In the genomic region with DNA sequence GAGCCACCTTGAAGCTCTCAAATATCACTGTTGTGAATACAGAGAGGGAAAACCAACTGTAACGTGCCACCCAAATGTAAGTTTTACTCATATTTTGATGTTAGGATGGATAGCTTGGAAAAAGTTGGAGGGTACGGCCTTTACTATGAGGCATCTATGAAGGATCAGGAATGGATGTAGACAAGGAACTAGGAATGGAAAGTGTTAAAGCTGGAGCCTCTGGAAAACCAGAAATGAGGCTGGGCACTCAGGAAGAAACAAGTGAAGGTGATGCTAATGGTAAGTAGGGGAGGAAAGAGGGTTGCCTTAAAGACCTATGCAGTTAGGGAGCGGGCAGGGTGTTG, we compare ENCODE assay signal across 21 cellular contexts. TPM values are rescaled to one million over a fixed set of nuclear protein-coding genes. Genes with fewer than 3 reads are reported as not detected.
DNase-seq lines count a peak whose midpoint lies in the region; ATAC-seq and TF ChIP-seq lines count a peak whose summit lies in the region.
"Had no signal": no experiment of that assay in that cellular context is flagged by ENCODE, and none has a peak within 500 bp of the region (broad histone marks: within the 10 kb centered on the region; RNA-seq: fewer than 3 reads in every experiment).

No MANE protein-coding gene starts in this region.

- no peak for ATAC-seq in activated T-cell treated with anti-CD3 and anti-CD28 coated beads, Interleukin-2, amount 50 U/mL, for 72 hours (replicated peaks in 1 of 2)
- no peak for ATAC-seq in activated T-cell treated with anti-CD3 and anti-CD28 coated beads, Interleukin-2, amount 50 U/mL, for 4 hours
- ATAC-seq: GM12878 had no signal

- no peaks in the 10 kb centered on the region for H3K36me3 ChIP-seq in CD8-positive, alpha-beta memory T cell (ENCODE audit: insufficient read depth, low read length)
- H3K36me3 ChIP-seq in left ventricle myocardium inferior: no peaks in the 10 kb centered on the region
- H3K36me3 ChIP-seq: BE2C, BLaER1 had no signal

- peak overlapping the region; percentile 4 to 21 for H3K4me3 Mint-ChIP-seq in activated T-cell treated with anti-CD3 and anti-CD28 coated beads, Interleukin-2, amount 50 U/mL, for 72 hours
- H3K4me3 Mint-ChIP-seq in activated T-cell treated with anti-CD3 and anti-CD28 coated beads, Interleukin-2, amount 50 U/mL, for 4 hours: no peak overlapping the region
- no peak overlapping the region for H3K4me3 Mint-ChIP-seq in CD8-positive, alpha-beta memory T cell
- H3K4me3 Mint-ChIP-seq in activated T-helper 2 cell treated with anti-CD3 and anti-CD28 coated beads, Interferon-gamma antibody, Interleukin-2, Interleukin-4, amounts not matched to agents 10 μg/mL and 5 μg/mL and 100 μg/mL, durations not matched to agents 14 hours and 24 hours and 36 hours (ENCODE audit: low read depth): no peak overlapping the region
- H3K4me3 Mint-ChIP-seq: CD14-positive monocyte; CD4-positive, alpha-beta memory T cell; CD4-positive, CD25-positive, alpha-beta regulatory T cell had no signal

- POLR2A ChIA-PET in CD8-positive, alpha-beta memory T cell (lab: Charles Lee): no interaction called here

- H3K4me3 ChIP-seq in CD8-positive, alpha-beta memory T cell (ENCODE audit: low read length): no peak overlapping the region
- H3K4me3 ChIP-seq in left ventricle myocardium inferior: no peak overlapping the region
- H3K4me3 ChIP-seq: BLaER1, GM12878 had no signal

- peaks cover 13% of the 10 kb centered on the region for H3K4me1 Mint-ChIP-seq in activated T-cell treated with anti-CD3 and anti-CD28 coated beads, Interleukin-2, amount 50 U/mL, for 72 hours (ENCODE audit: low read depth)
- no peaks in the 10 kb centered on the region for H3K4me1 Mint-ChIP-seq in activated T-cell treated with anti-CD3 and anti-CD28 coated beads, Interleukin-2, amount 50 U/mL, for 4 hours (ENCODE audit: low read depth)
- no peaks in the 10 kb centered on the region for H3K4me1 Mint-ChIP-seq in CD8-positive, alpha-beta memory T cell
- H3K4me1 Mint-ChIP-seq in activated T-helper 2 cell treated with anti-CD3 and anti-CD28 coated beads, Interferon-gamma antibody, Interleukin-2, Interleukin-4, amounts not matched to agents 10 μg/mL and 5 μg/mL and 100 μg/mL, durations not matched to agents 14 hours and 24 hours and 36 hours (ENCODE audit: low read depth): peaks cover 12% of the 10 kb centered on the region
- H3K4me1 Mint-ChIP-seq: CD4-positive, alpha-beta memory T cell; CD4-positive, CD25-positive, alpha-beta regulatory T cell had no signal

- no peaks in the 10 kb centered on the region for H3K9me3 ChIP-seq in CD8-positive, alpha-beta memory T cell (ENCODE audit: low read length)
- no peaks in the 10 kb centered on the region for H3K9me3 ChIP-seq in left ventricle myocardium inferior (replicated peaks)
- H3K9me3 ChIP-seq: BE2C, BLaER1, Caco-2 had no signal

- CTCF ChIA-PET in CD8-positive, alpha-beta memory T cell (lab: Charles Lee): no interaction called here

- no peak overlapping the region for H3K27ac Mint-ChIP-seq in activated T-cell treated with anti-CD3 and anti-CD28 coated beads, Interleukin-2, amount 50 U/mL, for 72 hours
- H3K27ac Mint-ChIP-seq in CD8-positive, alpha-beta memory T cell: no peak overlapping the region
- H3K27ac Mint-ChIP-seq in activated T-helper 2 cell treated with anti-CD3 and anti-CD28 coated beads, Interferon-gamma antibody, Interleukin-2, Interleukin-4, amounts not matched to agents 10 μg/mL and 5 μg/mL and 100 μg/mL, durations not matched to agents 14 hours and 24 hours and 36 hours: peak overlapping the region; percentile 80
- H3K27ac Mint-ChIP-seq: CD14-positive monocyte; CD4-positive, alpha-beta memory T cell; CD4-positive, CD25-positive, alpha-beta regulatory T cell had no signal

- no peaks in the 10 kb centered on the region for H3K27me3 ChIP-seq in CD8-positive, alpha-beta memory T cell (ENCODE audit: insufficient read depth, low read length, poor library complexity, severe bottlenecking)
- H3K27me3 ChIP-seq in left ventricle myocardium inferior (ENCODE audit: low read depth): no peaks in the 10 kb centered on the region
- H3K27me3 ChIP-seq: BE2C, BLaER1 had no signal

- DNase-seq in activated T-cell treated with anti-CD3 and anti-CD28 coated beads, Interleukin-2, amount 50 U/mL, for 72 hours: no peak
- DNase-seq in activated T-cell treated with anti-CD3 and anti-CD28 coated beads, Interleukin-2, amount 50 U/mL, for 4 hours: no peak
- DNase-seq in CD8-positive, alpha-beta memory T cell: no peak
- DNase-seq in activated T-helper 2 cell treated with anti-CD3 and anti-CD28 coated beads, Interferon-gamma antibody, Interleukin-2, Interleukin-4, amounts not matched to agents 10 μg/mL and 5 μg/mL and 100 μg/mL, durations not matched to agents 14 hours and 24 hours and 36 hours (ENCODE audit: low spot score): no peak
- DNase-seq in left ventricle myocardium inferior (no peak), DMS79 treated with DMSO at 0.1 percent for 48 hours (lab: John Stamatoyannopoulos, UW) (no peak)
- DNase-seq: 8988T; ACHN; BE2C; C1 segment of cervical spinal cord; Caco-2; Calu3; CD4-positive, alpha-beta memory T cell; CD4-positive, CD25-positive, alpha-beta regulatory T cell; DND-41; EL; GDM1 had no signal

- no peaks in the 10 kb centered on the region for H3K4me1 ChIP-seq in CD8-positive, alpha-beta memory T cell (ENCODE audit: insufficient read depth, low read length)
- peaks cover 6% of the 10 kb centered on the region for H3K4me1 ChIP-seq in left ventricle myocardium inferior
- H3K4me1 ChIP-seq: BE2C, BLaER1, Caco-2 had no signal

- intact Hi-C loops in activated T-helper 2 cell treated with anti-CD3 and anti-CD28 coated beads, Interferon-gamma antibody, Interleukin-2, Interleukin-4, amounts not matched to agents 10 μg/mL and 5 μg/mL and 100 μg/mL, durations not matched to agents 14 hours and 24 hours and 36 hours (cut with micrococcal nuclease): no loop called here
- intact Hi-C loops in left ventricle myocardium inferior (cut with micrococcal nuclease): no loop called here

- no peaks in the 10 kb centered on the region for H3K9me3 Mint-ChIP-seq in activated T-cell treated with anti-CD3 and anti-CD28 coated beads, Interleukin-2, amount 50 U/mL, for 72 hours
- H3K9me3 Mint-ChIP-seq in activated T-cell treated with anti-CD3 and anti-CD28 coated beads, Interleukin-2, amount 50 U/mL, for 4 hours: no peaks in the 10 kb centered on the region
- H3K9me3 Mint-ChIP-seq in CD8-positive, alpha-beta memory T cell: peaks cover 0 to 2% (median 0%) of the 10 kb centered on the region in 5 donors
- peaks cover 3% of the 10 kb centered on the region for H3K9me3 Mint-ChIP-seq in activated T-helper 2 cell treated with anti-CD3 and anti-CD28 coated beads, Interferon-gamma antibody, Interleukin-2, Interleukin-4, amounts not matched to agents 10 μg/mL and 5 μg/mL and 100 μg/mL, durations not matched to agents 14 hours and 24 hours and 36 hours
- H3K9me3 Mint-ChIP-seq: CD4-positive, alpha-beta memory T cell had no signal

- H3K27me3 Mint-ChIP-seq in activated T-cell treated with anti-CD3 and anti-CD28 coated beads, Interleukin-2, amount 50 U/mL, for 72 hours (ENCODE audit: low read depth): no peaks in the 10 kb centered on the region
- no peaks in the 10 kb centered on the region for H3K27me3 Mint-ChIP-seq in activated T-cell treated with anti-CD3 and anti-CD28 coated beads, Interleukin-2, amount 50 U/mL, for 4 hours (ENCODE audit: low read depth)
- H3K27me3 Mint-ChIP-seq in CD8-positive, alpha-beta memory T cell: no peaks in the 10 kb centered on the region
- no peaks in the 10 kb centered on the region for H3K27me3 Mint-ChIP-seq in activated T-helper 2 cell treated with anti-CD3 and anti-CD28 coated beads, Interferon-gamma antibody, Interleukin-2, Interleukin-4, amounts not matched to agents 10 μg/mL and 5 μg/mL and 100 μg/mL, durations not matched to agents 14 hours and 24 hours and 36 hours (ENCODE audit: low read depth)
- H3K27me3 Mint-ChIP-seq: CD4-positive, CD25-positive, alpha-beta regulatory T cell had no signal

- peak overlapping the region; percentile 75 for H3K27ac ChIP-seq in CD8-positive, alpha-beta memory T cell (ENCODE audit: low read depth, low read length)
- H3K27ac ChIP-seq in left ventricle myocardium inferior (replicated peaks): no peak overlapping the region
- H3K27ac ChIP-seq: BLaER1 had no signal

- H3K36me3 Mint-ChIP-seq in activated T-cell treated with anti-CD3 and anti-CD28 coated beads, Interleukin-2, amount 50 U/mL, for 72 hours (ENCODE audit: insufficient read depth in 2 of 2): peaks cover 0 to 1% of the 10 kb centered on the region in 2 donors
- no peaks in the 10 kb centered on the region for H3K36me3 Mint-ChIP-seq in activated T-cell treated with anti-CD3 and anti-CD28 coated beads, Interleukin-2, amount 50 U/mL, for 4 hours (ENCODE audit: insufficient read depth)
- H3K36me3 Mint-ChIP-seq in CD8-positive, alpha-beta memory T cell: no peaks in the 10 kb centered on the region
- H3K36me3 Mint-ChIP-seq in activated T-helper 2 cell treated with anti-CD3 and anti-CD28 coated beads, Interferon-gamma antibody, Interleukin-2, Interleukin-4, amounts not matched to agents 10 μg/mL and 5 μg/mL and 100 μg/mL, durations not matched to agents 14 hours and 24 hours and 36 hours (ENCODE audit: low read depth): no peaks in the 10 kb centered on the region
- H3K36me3 Mint-ChIP-seq: CD14-positive monocyte; CD4-positive, alpha-beta memory T cell; CD4-positive, CD25-positive, alpha-beta regulatory T cell had no signal

- TF ChIP-seq CTCF in left ventricle myocardium inferior (IDR thresholded peaks at IDR 0.05; ENCODE audit: borderline replicate concordance): no peak

RNA-seq across cellular contexts. Expression of gene TXNDC2, which starts 0.2 kb away (rescaled TPM):
- not detected for total RNA-seq in activated T-cell treated with anti-CD3 and anti-CD28 coated beads, Interleukin-2, amount 50 U/mL, for 72 hours
- not detected for total RNA-seq in activated T-cell treated with anti-CD3 and anti-CD28 coated beads, Interleukin-2, amount 50 U/mL, for 4 hours
- total RNA-seq in CD8-positive, alpha-beta memory T cell: not detected
- not detected for polyA plus RNA-seq in CD8-positive, alpha-beta memory T cell
- total RNA-seq in activated T-helper 2 cell treated with anti-CD3 and anti-CD28 coated beads, Interferon-gamma antibody, Interleukin-2, Interleukin-4, amounts not matched to agents 10 μg/mL and 5 μg/mL and 100 μg/mL, durations not matched to agents 14 hours and 24 hours and 36 hours: 0.21 and 0.39 TPM in 2 replicates
- total RNA-seq in left ventricle myocardium inferior: not detected
- total RNA-seq: Caco-2; Calu3; CD4-positive, alpha-beta memory T cell; CD4-positive, CD25-positive, alpha-beta regulatory T cell; G401 had no signal
- polyA plus RNA-seq: CD4-positive, alpha-beta memory T cell; CD4-positive, CD25-positive, alpha-beta regulatory T cell had no signal

RNA-seq across cellular contexts. Expression of gene VAPA, which starts 27.8 kb away (rescaled TPM):
- total RNA-seq in activated T-cell treated with anti-CD3 and anti-CD28 coated beads, Interleukin-2, amount 50 U/mL, for 72 hours: 100 to 1,000 TPM; 197 to 209 TPM
- total RNA-seq in activated T-cell treated with anti-CD3 and anti-CD28 coated beads, Interleukin-2, amount 50 U/mL, for 4 hours: 100 to 1,000 TPM; 220 to 245 (median 229) TPM
- 100 to 1,000 TPM; 167 to 193 TPM for total RNA-seq in CD8-positive, alpha-beta memory T cell
- polyA plus RNA-seq in CD8-positive, alpha-beta memory T cell: 228 TPM
- total RNA-seq in activated T-helper 2 cell treated with anti-CD3 and anti-CD28 coated beads, Interferon-gamma antibody, Interleukin-2, Interleukin-4, amounts not matched to agents 10 μg/mL and 5 μg/mL and 100 μg/mL, durations not matched to agents 14 hours and 24 hours and 36 hours: 216 and 223 TPM in 2 replicates
- 208 TPM for total RNA-seq in left ventricle myocardium inferior

Comparison
In these comparisons a context has a peak if more than half of its experiments do, and no peak if none do; other contexts are left out.
1. H3K4me3 Mint-ChIP-seq: peak in activated T-cell treated with anti-CD3 and anti-CD28 coated beads, Interleukin-2, amount 50 U/mL, for 72 hours (2 of 2); none in activated T-cell treated with anti-CD3 and anti-CD28 coated beads, Interleukin-2, amount 50 U/mL, for 4 hours (single experiment), CD8-positive, alpha-beta memory T cell (0 of 7) and activated T-helper 2 cell treated with anti-CD3 and anti-CD28 coated beads, Interferon-gamma antibody, Interleukin-2, Interleukin-4, amounts not matched to agents 10 μg/mL and 5 μg/mL and 100 μg/mL, durations not matched to agents 14 hours and 24 hours and 36 hours (single experiment).